ENCODE assay signal across 1 cellular context in genomic region chr3:24034464-24034863, GRCh38.
TF ChIP-seq lines count a peak whose summit lies in the region.

No MANE protein-coding gene starts in this region.

TF ChIP-seq in A549, 52 proteins besides CTCF, POLR2A, EP300 and RAD21:
- TF ChIP-seq REST (IDR thresholded peaks at IDR 0.05) (peak; percentile 61; the same call in 1 of the 2 replicates), FOXS1 (CRISPR knock-in tag; IDR thresholded peaks at IDR 0.05) (no peak)
